ENCODE assay signal across 8 cellular contexts in genomic region chr12:68373836-68374314, GRCh38. TPM values are rescaled to one million over a fixed set of nuclear protein-coding genes. Genes with fewer than 3 reads are reported as not detected.
DNase-seq lines count a peak whose midpoint lies in the region; ATAC-seq, FAIRE-seq and TF ChIP-seq lines count a peak whose summit lies in the region.

No MANE protein-coding gene starts in this region.

- H3K27ac ChIP-seq in KOPT-K1 (ENCODE audit: low read depth, low read length, poor library complexity, severe bottlenecking), result peak overlapping the region; percentile 12
- peak overlapping the region in 1 of 2 donors; percentile 78 for H3K27ac ChIP-seq in small intestine (ENCODE audit: low read depth in 1 of 2, low read length in 1 of 2)
- no peak overlapping the region for H3K27ac ChIP-seq in endodermal cell (ENCODE audit: low read depth, low read length)

- no peaks in the 10 kb centered on the region for H3K4me1 ChIP-seq in small intestine (ENCODE audit: control insufficient read depth in 2 of 2, insufficient read depth in 1 of 2, low read depth in 1 of 2, low read length in 1 of 2)
- no peaks in the 10 kb centered on the region for H3K4me1 ChIP-seq in endodermal cell (ENCODE audit: control insufficient read depth, insufficient read depth, low read length)

- H3K27me3 Mint-ChIP-seq in dendritic cell treated with granulocyte-macrophage colony-stimulating factor and Interleukin-4, amounts not matched to agents 40 ng/mL and 50 ng/mL, for 4 days, result no peaks in the 10 kb centered on the region
- H3K27me3 Mint-ChIP-seq in type B pancreatic cell (no peaks in the 10 kb centered on the region), endodermal cell (ENCODE audit: insufficient read depth) (no peaks in the 10 kb centered on the region)

- H3K36me3 ChIP-seq in KOPT-K1 (ENCODE audit: insufficient read depth, low read length), result no peaks in the 10 kb centered on the region
- no peaks in the 10 kb centered on the region for H3K36me3 ChIP-seq in small intestine (ENCODE audit: control insufficient read depth in 2 of 2, insufficient read depth in 2 of 2, low read length in 2 of 2)
- H3K36me3 ChIP-seq in endodermal cell (ENCODE audit: control insufficient read depth, insufficient read depth, low read length), result no peaks in the 10 kb centered on the region

- no peaks in the 10 kb centered on the region for H3K9me3 Mint-ChIP-seq in dendritic cell treated with granulocyte-macrophage colony-stimulating factor and Interleukin-4, amounts not matched to agents 40 ng/mL and 50 ng/mL, for 4 days
- H3K9me3 Mint-ChIP-seq in type B pancreatic cell (no peaks in the 10 kb centered on the region), endodermal cell (no peaks in the 10 kb centered on the region)

- no peak overlapping the region for H3K9ac ChIP-seq in endodermal cell (ENCODE audit: extremely low read depth, low read length, poor library complexity, severe bottlenecking)

- no peak for FAIRE-seq in small intestine (lab: Jason Lieb, UNC)

- TF ChIP-seq CTCF in GM12864 (IDR thresholded peaks at IDR 0.05; ENCODE audit: low read depth, low read length, missing control alignments) (no peak), type B pancreatic cell (conservative IDR thresholded peaks at IDR 0.05) (no peak), endodermal cell (conservative IDR thresholded peaks at IDR 0.05) (no peak)

- WGBS in small intestine, 3 donors, result 65 to 67% (median 66%) methylated on average over 4 of the region's 4 CpGs
- WGBS in endodermal cell (ENCODE audit: insufficient coverage in 1 of 2, insufficient read length in 1 of 2), 2 experiments, result 93 to 100% methylated on average over 2 to 4 of the region's 4 CpGs

- H3K4me1 Mint-ChIP-seq in dendritic cell treated with granulocyte-macrophage colony-stimulating factor and Interleukin-4, amounts not matched to agents 40 ng/mL and 50 ng/mL, for 4 days (ENCODE audit: low read depth), result peaks cover 70% of the 10 kb centered on the region
- H3K4me1 Mint-ChIP-seq in type B pancreatic cell (ENCODE audit: unreplicated experiment) (peaks cover 25% of the 10 kb centered on the region), endodermal cell (peaks cover 3% of the 10 kb centered on the region)

- DNase-seq in GM12864 (ENCODE audit: low read depth) (peak; percentile 64), type B pancreatic cell (ENCODE audit: extremely low spot score, unreplicated experiment) (no peak), HuH-7 (ENCODE audit: low spot score) (no peak), small intestine (no peak), endodermal cell (no peak)

- no peaks in the 10 kb centered on the region for H3K36me3 Mint-ChIP-seq in dendritic cell treated with granulocyte-macrophage colony-stimulating factor and Interleukin-4, amounts not matched to agents 40 ng/mL and 50 ng/mL, for 4 days (ENCODE audit: low read depth)
- H3K36me3 Mint-ChIP-seq in type B pancreatic cell (no peaks in the 10 kb centered on the region), endodermal cell (ENCODE audit: low read depth) (no peaks in the 10 kb centered on the region)

- H3K27ac Mint-ChIP-seq in dendritic cell treated with granulocyte-macrophage colony-stimulating factor and Interleukin-4, amounts not matched to agents 40 ng/mL and 50 ng/mL, for 4 days, result peak overlapping the region; percentile 20
- H3K27ac Mint-ChIP-seq in type B pancreatic cell, result no peak overlapping the region
- no peak overlapping the region for H3K27ac Mint-ChIP-seq in endodermal cell

- H3K4me3 ChIP-seq in GM12864 (ENCODE audit: low read depth, low read length) (peak overlapping the region; percentile 7; the same call in 1 of the 2 replicates), small intestine (ENCODE audit: low read depth in 1 of 2, low read length in 2 of 2) (no peak overlapping the region), endodermal cell (ENCODE audit: low read length) (no peak overlapping the region)

- H3K9me3 ChIP-seq in KOPT-K1 (ENCODE audit: insufficient read depth, low read length, poor library complexity, severe bottlenecking) (no peaks in the 10 kb centered on the region), small intestine (ENCODE audit: control insufficient read depth, low read depth) (no peaks in the 10 kb centered on the region), endodermal cell (ENCODE audit: control insufficient read depth, low read length) (no peaks in the 10 kb centered on the region)

- H3K27me3 ChIP-seq in small intestine (ENCODE audit: control insufficient read depth in 2 of 2, insufficient read depth in 2 of 2, low read length in 2 of 2) (no peaks in the 10 kb centered on the region), endodermal cell (ENCODE audit: control insufficient read depth, insufficient read depth, low read length, poor library complexity, severe bottlenecking) (no peaks in the 10 kb centered on the region)

- intact Hi-C loops in dendritic cell treated with granulocyte-macrophage colony-stimulating factor and Interleukin-4, amounts not matched to agents 40 ng/mL and 50 ng/mL, for 4 days (cut with micrococcal nuclease), result no loop called here

- no peak overlapping the region for H3K4me3 Mint-ChIP-seq in dendritic cell treated with granulocyte-macrophage colony-stimulating factor and Interleukin-4, amounts not matched to agents 40 ng/mL and 50 ng/mL, for 4 days
- H3K4me3 Mint-ChIP-seq in type B pancreatic cell (no peak overlapping the region), endodermal cell (no peak overlapping the region)

- ATAC-seq in GM21619 (IDR thresholded peaks at IDR 0.05; ENCODE audit: unreplicated experiment), result peak; percentile 13

RNA-seq across cellular contexts. Expression of gene MDM1, which starts 41.7 kb away (rescaled TPM):
- total RNA-seq in type B pancreatic cell (ENCODE audit: low replicate concordance) (12.9 and 24.0 TPM in 2 replicates), endodermal cell (10 to 100 TPM; 20.2 to 21.2 TPM)
- 1 to 10 TPM; 2.9 to 5.6 (median 3.5) TPM for polyA plus RNA-seq in small intestine
- polyA plus RNA-seq in endodermal cell (2013, experiment 1 of 2), result 19.6 TPM
- polyA plus RNA-seq in endodermal cell (2013, experiment 2 of 2), result 19.4 TPM
